In the genomic region with DNA sequence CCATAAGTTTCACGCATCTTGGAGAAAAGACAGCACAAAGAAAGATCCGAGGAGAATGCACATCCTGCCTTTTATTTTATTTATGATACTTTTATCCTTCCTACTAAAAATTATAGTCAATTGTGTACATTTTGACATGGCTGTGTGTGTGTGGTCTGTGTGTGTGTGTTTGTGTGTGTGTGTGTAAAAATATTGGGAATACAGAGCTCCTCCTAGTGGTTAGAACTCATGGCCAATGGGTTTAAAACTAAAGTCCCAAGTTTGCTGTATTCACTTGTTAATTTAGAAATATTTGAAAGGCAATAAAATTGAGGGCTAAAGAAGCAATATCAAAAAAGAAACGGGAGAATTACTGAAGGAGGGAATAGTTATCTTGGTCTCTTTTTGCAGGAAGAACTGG, we compare ENCODE assay signal across 13 cellular contexts. TPM values are rescaled to one million over a fixed set of nuclear protein-coding genes. Genes with fewer than 3 reads are reported as not detected.
A peak's percentile ranks its signal among the peaks of the same experiment; 100 is the strongest.
DNase-seq lines count a peak whose midpoint lies in the region; ATAC-seq, FAIRE-seq and TF ChIP-seq lines count a peak whose summit lies in the region.
"Had no signal": no experiment of that assay in that cellular context is flagged by ENCODE, and none has a peak within 500 bp of the region (broad histone marks: within the 10 kb centered on the region; RNA-seq: fewer than 3 reads in every experiment).

No MANE protein-coding gene starts in this region.

- no peak for ATAC-seq in natural killer cell treated with Interleukin-12 subunit alpha and Interleukin-12 subunit beta and Interleukin-15 and Interleukin-18, amount 100 ng/mL, for 72 hours
- ATAC-seq: left ventricle myocardium superior had no signal

- H3K27me3 Mint-ChIP-seq in neural crest cell (ENCODE audit: low read depth), result no peaks in the 10 kb centered on the region
- H3K27me3 Mint-ChIP-seq in natural killer cell treated with Interleukin-12 subunit alpha and Interleukin-12 subunit beta and Interleukin-15 and Interleukin-18, amount 100 ng/mL, for 72 hours, result no peaks in the 10 kb centered on the region

- TF ChIP-seq CTCF in LNCAP (IDR thresholded peaks at IDR 0.05) (peak; percentile 86), cardiac fibroblast (IDR thresholded peaks at IDR 0.05; ENCODE audit: low read depth, low read length) (peak; percentile 50), neural crest cell (conservative IDR thresholded peaks at IDR 0.05) (peak; percentile 68)

- H3K4me3 ChIP-seq in cardiac fibroblast (replicated peaks in 1 of 2; ENCODE audit: low read depth in 2 of 2, low read length in 2 of 2), result no peak overlapping the region
- H3K4me3 ChIP-seq: thoracic aorta had no signal

- DNase-seq in DMS 273 (lab: John Stamatoyannopoulos, UW; ENCODE audit: unreplicated experiment), result peak; percentile 4
- no peak for DNase-seq in DMS 273 treated with DMSO at 0.1 percent for 48 hours (lab: John Stamatoyannopoulos, UW)
- DNase-seq in cardiac fibroblast (ENCODE audit: low read depth in 2 of 2), result peak; percentile 9 to 13
- DNase-seq in neural crest cell (ENCODE audit: low read depth, low spot score), result no peak
- DNase-seq in activated CD8-positive, alpha-beta memory T cell treated with anti-CD3 and anti-CD28 coated beads, Interleukin-2, amount 50 U/mL, for 4 hours, result no peak
- no peak for DNase-seq in natural killer cell treated with Interleukin-12 subunit alpha and Interleukin-12 subunit beta and Interleukin-15 and Interleukin-18, amount 100 ng/mL, for 72 hours (ENCODE audit: low spot score)
- no peak for DNase-seq in GM19239 (ENCODE audit: insufficient read length, low spot score)
- DNase-seq: 8988T; activated CD4-positive, alpha-beta T cell treated with anti-CD3 and anti-CD28 coated beads for 4 hours; left ventricle myocardium superior had no signal

- no peak for FAIRE-seq in GM19239 (lab: Jason Lieb, UNC)
- FAIRE-seq: colon had no signal

- H3K4me3 Mint-ChIP-seq in neural crest cell, result no peak overlapping the region
- no peak overlapping the region for H3K4me3 Mint-ChIP-seq in natural killer cell treated with Interleukin-12 subunit alpha and Interleukin-12 subunit beta and Interleukin-15 and Interleukin-18, amount 100 ng/mL, for 72 hours

- H3K4me1 Mint-ChIP-seq in neural crest cell, result no peaks in the 10 kb centered on the region
- H3K4me1 Mint-ChIP-seq in natural killer cell treated with Interleukin-12 subunit alpha and Interleukin-12 subunit beta and Interleukin-15 and Interleukin-18, amount 100 ng/mL, for 72 hours (ENCODE audit: low read depth in 2 of 2), result no peaks in the 10 kb centered on the region

- no peak overlapping the region for H3K27ac Mint-ChIP-seq in neural crest cell (ENCODE audit: unreplicated experiment)
- H3K27ac Mint-ChIP-seq in natural killer cell treated with Interleukin-12 subunit alpha and Interleukin-12 subunit beta and Interleukin-15 and Interleukin-18, amount 100 ng/mL, for 72 hours, result no peak overlapping the region

- no peaks in the 10 kb centered on the region for H3K9me3 Mint-ChIP-seq in neural crest cell
- peaks cover 4% of the 10 kb centered on the region for H3K9me3 Mint-ChIP-seq in natural killer cell treated with Interleukin-12 subunit alpha and Interleukin-12 subunit beta and Interleukin-15 and Interleukin-18, amount 100 ng/mL, for 72 hours

- no peaks in the 10 kb centered on the region for H3K36me3 Mint-ChIP-seq in neural crest cell (ENCODE audit: low read depth)
- no peaks in the 10 kb centered on the region for H3K36me3 Mint-ChIP-seq in natural killer cell treated with Interleukin-12 subunit alpha and Interleukin-12 subunit beta and Interleukin-15 and Interleukin-18, amount 100 ng/mL, for 72 hours

RNA-seq across cellular contexts. Expression of a gene that starts 47.5 kb away (rescaled TPM):
- total RNA-seq in neural crest cell, result 19.2 and 21.1 TPM in 2 replicates
- total RNA-seq in natural killer cell treated with Interleukin-12 subunit alpha and Interleukin-12 subunit beta and Interleukin-15 and Interleukin-18, amount 100 ng/mL, for 72 hours, result not detected
- total RNA-seq: left ventricle myocardium superior had no signal

Comparison
In these comparisons a context has a peak if more than half of its experiments do, and no peak if none do; other contexts are left out.
1. DNase-seq: peak in DMS 273 (single experiment) and cardiac fibroblast (2 of 2); none in DMS 273 treated with DMSO at 0.1 percent for 48 hours (single experiment), neural crest cell (single experiment), activated CD8-positive, alpha-beta memory T cell treated with anti-CD3 and anti-CD28 coated beads, Interleukin-2, amount 50 U/mL, for 4 hours (single experiment), natural killer cell treated with Interleukin-12 subunit alpha and Interleukin-12 subunit beta and Interleukin-15 and Interleukin-18, amount 100 ng/mL, for 72 hours (single experiment) and GM19239 (single experiment).
2. RNA of a gene that starts 47.5 kb away (total RNA-seq): 19.2 to 21.1 TPM in neural crest cell; not detected in natural killer cell treated with Interleukin-12 subunit alpha and Interleukin-12 subunit beta and Interleukin-15 and Interleukin-18, amount 100 ng/mL, for 72 hours; every median in the first group is over 10 times any median in the second.
3. Peak in every context shown above with its lines, with median percentiles within 50 percentile points of each other: CTCF ChIP-seq.